1 cellular context compared by ENCODE assay signal in genomic region chr19:1205114-1206062, GRCh38.
TF ChIP-seq lines count a peak whose summit lies in the region.

STK11 (plus strand) TSS chr19:1205778; CDS start chr19:1206914, 1,136 bp downstream.

TF ChIP-seq in K562, 482 proteins besides CTCF, POLR2A, EP300 and RAD21 (continued from another document and continues in another):
- TF ChIP-seq, protein P1, sequence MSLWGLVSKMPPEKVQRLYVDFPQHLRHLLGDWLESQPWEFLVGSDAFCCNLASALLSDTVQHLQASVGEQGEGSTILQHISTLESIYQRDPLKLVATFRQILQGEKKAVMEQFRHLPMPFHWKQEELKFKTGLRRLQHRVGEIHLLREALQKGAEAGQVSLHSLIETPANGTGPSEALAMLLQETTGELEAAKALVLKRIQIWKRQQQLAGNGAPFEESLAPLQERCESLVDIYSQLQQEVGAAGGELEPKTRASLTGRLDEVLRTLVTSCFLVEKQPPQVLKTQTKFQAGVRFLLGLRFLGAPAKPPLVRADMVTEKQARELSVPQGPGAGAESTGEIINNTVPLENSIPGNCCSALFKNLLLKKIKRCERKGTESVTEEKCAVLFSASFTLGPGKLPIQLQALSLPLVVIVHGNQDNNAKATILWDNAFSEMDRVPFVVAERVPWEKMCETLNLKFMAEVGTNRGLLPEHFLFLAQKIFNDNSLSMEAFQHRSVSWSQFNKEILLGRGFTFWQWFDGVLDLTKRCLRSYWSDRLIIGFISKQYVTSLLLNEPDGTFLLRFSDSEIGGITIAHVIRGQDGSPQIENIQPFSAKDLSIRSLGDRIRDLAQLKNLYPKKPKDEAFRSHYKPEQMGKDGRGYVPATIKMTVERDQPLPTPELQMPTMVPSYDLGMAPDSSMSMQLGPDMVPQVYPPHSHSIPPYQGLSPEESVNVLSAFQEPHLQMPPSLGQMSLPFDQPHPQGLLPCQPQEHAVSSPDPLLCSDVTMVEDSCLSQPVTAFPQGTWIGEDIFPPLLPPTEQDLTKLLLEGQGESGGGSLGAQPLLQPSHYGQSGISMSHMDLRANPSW (CRISPR knock-in tag; IDR thresholded peaks at IDR 0.05) = no peak
- TF ChIP-seq CLOCK (CRISPR knock-in tag; IDR thresholded peaks at IDR 0.05; ENCODE audit: borderline replicate concordance) (no peak), HCFC1 (IDR thresholded peaks at IDR 0.05; ENCODE audit: low read depth, low read length) (0 out of 2 replicates have a peak, but pooled peaks have one; percentile 45), TAF9B (IDR thresholded peaks at IDR 0.05; ENCODE audit: partially characterized antibody) (no peak), GABPA (tag; conservative IDR thresholded peaks at IDR 0.05; ENCODE audit: low read depth) (no peak; the same call in 1 of the 2 replicates), PRPF4 (IDR thresholded peaks at IDR 0.05; ENCODE audit: insufficient read depth, low read depth, low read length, poor library complexity, severe bottlenecking) (no peak), ATF6 (CRISPR knock-in tag; IDR thresholded peaks at IDR 0.05) (no peak), TEAD2 (tag; IDR thresholded peaks at IDR 0.05) (no peak; the same call in 1 of the 2 replicates), CREB3L1 (IDR thresholded peaks at IDR 0.05; ENCODE audit: borderline replicate concordance, low read depth) (no peak), RUNX1 (IDR thresholded peaks at IDR 0.05; ENCODE audit: low read depth) (no peak), L3MBTL2 (IDR thresholded peaks at IDR 0.05) (peak; percentile 88), ZBTB33 (CRISPR knock-in tag; IDR thresholded peaks at IDR 0.05) (no peak), ZFPM2 (CRISPR knock-in tag; IDR thresholded peaks at IDR 0.05) (no peak), TGIF2 (CRISPR knock-in tag; IDR thresholded peaks at IDR 0.05) (no peak), SMARCB1 (IDR thresholded peaks at IDR 0.05; ENCODE audit: insufficient read length, low read depth) (no peak), THAP7 (CRISPR knock-in tag; IDR thresholded peaks at IDR 0.05) (no peak), ARID2 (IDR thresholded peaks at IDR 0.05) (no peak), CC2D1A (IDR thresholded peaks at IDR 0.05) (no peak), KAT8 (IDR thresholded peaks at IDR 0.05; ENCODE audit: low read depth) (no peak), MED1 (CRISPR knock-in tag; IDR thresholded peaks at IDR 0.05; ENCODE audit: borderline replicate concordance) (no peak), FOXA1 (IDR thresholded peaks at IDR 0.05; ENCODE audit: borderline replicate concordance) (no peak), POLR3A (IDR thresholded peaks at IDR 0.05; ENCODE audit: borderline replicate concordance, extremely low read depth, insufficient read depth, insufficient read length) (no peak), BRD4 (IDR thresholded peaks at IDR 0.05) (no peak), NELFE (IDR thresholded peaks at IDR 0.05; ENCODE audit: insufficient read depth, insufficient read length) (no peak), ZFX (CRISPR knock-in tag; IDR thresholded peaks at IDR 0.05) (no peak; the same call in 1 of the 2 replicates), RBM39 (optimal IDR thresholded peaks at IDR 0.05; ENCODE audit: low read depth, low read length) (no peak), TCF7L2 (IDR thresholded peaks at IDR 0.05; ENCODE audit: low read depth, low read length) (no peak), ZNF699 (CRISPR knock-in tag; IDR thresholded peaks at IDR 0.05; ENCODE audit: insufficient replicate concordance) (no peak), HIVEP1 (CRISPR knock-in tag; IDR thresholded peaks at IDR 0.05) (peak; percentile 60; the same call in 1 of the 2 replicates), RBM22 (IDR thresholded peaks at IDR 0.05; ENCODE audit: low read depth, low read length, poor library complexity, severe bottlenecking) (no peak), HNRNPK (IDR thresholded peaks at IDR 0.05; ENCODE audit: low read depth, low read length, poor library complexity, severe bottlenecking) (peak; percentile 68), AFF1 (IDR thresholded peaks at IDR 0.05; ENCODE audit: low read depth in 1 of 2, partially characterized antibody in 2 of 2) (no peak), ELK1 (CRISPR knock-in tag; IDR thresholded peaks at IDR 0.05) (no peak), DACH1 (IDR thresholded peaks at IDR 0.05; ENCODE audit: partially characterized antibody) (no peak), ZBED1 (IDR thresholded peaks at IDR 0.05) (no peak), NCOR1 (IDR thresholded peaks at IDR 0.05) (no peak), ZC3H11A (IDR thresholded peaks at IDR 0.05; ENCODE audit: low read depth, low read length) (no peak)
- TF ChIP-seq, protein P2, sequence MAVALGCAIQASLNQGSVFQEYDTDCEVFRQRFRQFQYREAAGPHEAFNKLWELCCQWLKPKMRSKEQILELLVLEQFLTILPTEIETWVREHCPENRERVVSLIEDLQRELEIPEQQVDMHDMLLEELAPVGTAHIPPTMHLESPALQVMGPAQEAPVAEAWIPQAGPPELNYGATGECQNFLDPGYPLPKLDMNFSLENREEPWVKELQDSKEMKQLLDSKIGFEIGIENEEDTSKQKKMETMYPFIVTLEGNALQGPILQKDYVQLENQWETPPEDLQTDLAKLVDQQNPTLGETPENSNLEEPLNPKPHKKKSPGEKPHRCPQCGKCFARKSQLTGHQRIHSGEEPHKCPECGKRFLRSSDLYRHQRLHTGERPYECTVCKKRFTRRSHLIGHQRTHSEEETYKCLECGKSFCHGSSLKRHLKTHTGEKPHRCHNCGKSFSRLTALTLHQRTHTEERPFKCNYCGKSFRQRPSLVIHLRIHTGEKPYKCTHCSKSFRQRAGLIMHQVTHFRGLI (CRISPR knock-in tag; IDR thresholded peaks at IDR 0.05) = peak; percentile 39; the same call in 1 of the 2 replicates
- TF ChIP-seq, protein P3, sequence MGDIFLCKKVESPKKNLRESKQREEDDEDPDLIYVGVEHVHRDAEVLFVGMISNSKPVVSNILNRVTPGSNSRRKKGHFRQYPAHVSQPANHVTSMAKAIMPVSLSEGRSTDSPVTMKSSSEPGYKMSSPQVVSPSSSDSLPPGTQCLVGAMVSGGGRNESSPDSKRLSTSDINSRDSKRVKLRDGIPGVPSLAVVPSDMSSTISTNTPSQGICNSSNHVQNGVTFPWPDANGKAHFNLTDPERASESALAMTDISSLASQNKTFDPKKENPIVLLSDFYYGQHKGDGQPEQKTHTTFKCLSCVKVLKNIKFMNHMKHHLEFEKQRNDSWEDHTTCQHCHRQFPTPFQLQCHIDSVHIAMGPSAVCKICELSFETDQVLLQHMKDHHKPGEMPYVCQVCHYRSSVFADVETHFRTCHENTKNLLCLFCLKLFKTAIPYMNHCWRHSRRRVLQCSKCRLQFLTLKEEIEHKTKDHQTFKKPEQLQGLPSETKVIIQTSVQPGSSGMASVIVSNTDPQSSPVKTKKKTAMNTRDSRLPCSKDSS (IDR thresholded peaks at IDR 0.05; ENCODE audit: low read depth, partially characterized antibody) = no peak
- TF ChIP-seq, protein P4, sequence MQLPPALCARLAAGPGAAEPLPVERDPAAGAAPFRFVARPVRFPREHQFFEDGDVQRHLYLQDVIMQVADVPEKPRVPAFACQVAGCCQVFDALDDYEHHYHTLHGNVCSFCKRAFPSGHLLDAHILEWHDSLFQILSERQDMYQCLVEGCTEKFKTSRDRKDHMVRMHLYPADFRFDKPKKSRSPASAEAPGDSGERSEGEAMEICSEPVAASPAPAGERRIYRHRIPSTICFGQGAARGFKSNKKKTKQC (CRISPR knock-in tag; IDR thresholded peaks at IDR 0.05) = no peak
